Comparison of ENCODE assay signal across 18 cellular contexts in genomic region chr17:71883845-71884244, GRCh38.
DNase-seq lines count a peak whose midpoint lies in the region; ATAC-seq and TF ChIP-seq lines count a peak whose summit lies in the region.
"Had no signal": no experiment of that assay in that cellular context is flagged by ENCODE, and none has a peak within 500 bp of the region (broad histone marks: within the 10 kb centered on the region; RNA-seq: fewer than 3 reads in every experiment).

No MANE protein-coding gene starts in this region.

- H4K20me1 ChIP-seq in mammary epithelial cell (ENCODE audit: insufficient read depth, low read length) (no peaks in the 10 kb centered on the region), neural cell (ENCODE audit: insufficient read depth) (no peaks in the 10 kb centered on the region)

- no peaks in the 10 kb centered on the region for H3K27me3 Mint-ChIP-seq in activated CD4-positive, alpha-beta memory T cell treated with anti-CD3 and anti-CD28 coated beads for 36 hours
- H3K27me3 Mint-ChIP-seq: CD4-positive, alpha-beta memory T cell had no signal

- BruUV-seq in mammary epithelial cell (replicated peaks; lab: Mats Ljungman, UMichigan), result no TSS peak

- CTCF ChIA-PET in mammary epithelial cell (lab: Charles Lee; ENCODE audit: low non-redundant PET), result no interaction called here
- CTCF ChIA-PET in activated CD4-positive, alpha-beta memory T cell treated with anti-CD3 and anti-CD28 coated beads for 36 hours (lab: Charles Lee), result no interaction called here

- H3K36me3 Mint-ChIP-seq in activated CD4-positive, alpha-beta memory T cell treated with anti-CD3 and anti-CD28 coated beads for 36 hours, result no peaks in the 10 kb centered on the region
- H3K36me3 Mint-ChIP-seq: CD4-positive, alpha-beta memory T cell had no signal

- no peaks in the 10 kb centered on the region for H3K9me3 ChIP-seq in mammary epithelial cell (replicated peaks; ENCODE audit: insufficient read depth, low read length)
- H3K9me3 ChIP-seq in breast epithelium, result no peaks in the 10 kb centered on the region
- no peaks in the 10 kb centered on the region for H3K9me3 ChIP-seq in neural cell (ENCODE audit: low read length)
- no peaks in the 10 kb centered on the region for H3K9me3 ChIP-seq in aorta (ENCODE audit: control insufficient read depth, low read length)
- H3K9me3 ChIP-seq: HAP-1 had no signal

- no peaks in the 10 kb centered on the region for H3K9me2 ChIP-seq in neural cell (ENCODE audit: insufficient read depth, low read length)

- intact Hi-C loops in mammary epithelial cell (cut with micrococcal nuclease), result loop anchor here (10.0 kb wide), 1 partner anchor 231 kb away; no protein-coding TSS in a partner anchor
- intact Hi-C loops in breast epithelium (cut with DNase I; ENCODE audit: low total_unique reads), result no loop called here
- intact Hi-C loops in aorta (cut with DNase I), result no loop called here
- intact Hi-C loops in activated CD4-positive, alpha-beta memory T cell treated with anti-CD3 and anti-CD28 coated beads for 36 hours (cut with micrococcal nuclease), result no loop called here

- H3K4me1 ChIP-seq in mammary epithelial cell (ENCODE audit: insufficient read depth, low read length), result peaks cover 7% of the 10 kb centered on the region
- no peaks in the 10 kb centered on the region for H3K4me1 ChIP-seq in breast epithelium
- no peaks in the 10 kb centered on the region for H3K4me1 ChIP-seq in aorta (ENCODE audit: control insufficient read depth in 1 of 2, insufficient read depth in 2 of 2, low read length in 2 of 2)
- H3K4me1 ChIP-seq: HAP-1 had no signal

- peak; percentile 71 for ATAC-seq in GM18868 (IDR thresholded peaks at IDR 0.05; ENCODE audit: unreplicated experiment)
- ATAC-seq in aorta (ENCODE audit: low FRiP score), result no peak

- H3K79me2 ChIP-seq in mammary epithelial cell (ENCODE audit: insufficient read depth, low read length) (no peaks in the 10 kb centered on the region), neural cell (replicated peaks; ENCODE audit: insufficient read depth, low read length) (no peaks in the 10 kb centered on the region)

- POLR2A ChIA-PET in activated CD4-positive, alpha-beta memory T cell treated with anti-CD3 and anti-CD28 coated beads for 36 hours (lab: Charles Lee), result no interaction called here

- TF ChIP-seq EP300 in neural cell (conservative IDR thresholded peaks at IDR 0.05; ENCODE audit: poor library complexity, severe bottlenecking), result no peak

- no peaks in the 10 kb centered on the region for H3F3A ChIP-seq in neural cell (ENCODE audit: insufficient read depth, low read length, poor library complexity, severe bottlenecking)

- H3K27ac Mint-ChIP-seq in activated CD4-positive, alpha-beta memory T cell treated with anti-CD3 and anti-CD28 coated beads for 36 hours, result no peak overlapping the region
- H3K27ac Mint-ChIP-seq: CD4-positive, alpha-beta memory T cell; HFFc6 had no signal

- TF ChIP-seq RAD21 in neural cell (conservative IDR thresholded peaks at IDR 0.05), result no peak

- 100% methylated on average over 3 of the region's 3 CpGs for WGBS in mammary epithelial cell (ENCODE audit: low coverage, missing lambda C conversion rate)
- 85 to 87% methylated on average over 3 of the region's 3 CpGs for WGBS in aorta, 2 donors

- H3K4me3 Mint-ChIP-seq in activated CD4-positive, alpha-beta memory T cell treated with anti-CD3 and anti-CD28 coated beads for 36 hours, result no peak overlapping the region
- H3K4me3 Mint-ChIP-seq: HFFc6 had no signal

- DNase-seq in mammary epithelial cell (peak; percentile 29), breast epithelium (ENCODE audit: low spot score in 2 of 2) (no peak), aorta (no peak), SKM-1 (lab: John Stamatoyannopoulos, UW; ENCODE audit: unreplicated experiment) (no peak)
- no peak for DNase-seq in activated CD4-positive, alpha-beta memory T cell treated with anti-CD3 and anti-CD28 coated beads for 36 hours
- DNase-seq: 8988T; C1 segment of cervical spinal cord; Calu3; CD4-positive, alpha-beta memory T cell; COR-L47; DMS53; DMS79 treated with DMSO at 0.1 percent for 48 hours; GF-D8; GOT3; HFFc6 had no signal

- H3K27ac ChIP-seq in mammary epithelial cell (ENCODE audit: insufficient read depth, low read depth, low read length), result no peak overlapping the region
- H3K27ac ChIP-seq in breast epithelium, result no peak overlapping the region
- peak overlapping the region; percentile 25 for H3K27ac ChIP-seq in neural cell (ENCODE audit: low read length)
- no peak overlapping the region for H3K27ac ChIP-seq in aorta (ENCODE audit: low read depth in 1 of 2, low read length in 2 of 2)

- no peak for TF ChIP-seq CTCF in mammary epithelial cell (conservative IDR thresholded peaks at IDR 0.05 in 1 of 2, IDR thresholded peaks at IDR 0.05 in 1 of 2; ENCODE audit: extremely low read depth in 1 of 2, insufficient read depth in 1 of 2, low read depth in 1 of 2, low read length in 2 of 2)
- no peak for TF ChIP-seq CTCF in breast epithelium (IDR thresholded peaks at IDR 0.05)
- no peak for TF ChIP-seq CTCF in neural cell (IDR thresholded peaks at IDR 0.05; ENCODE audit: poor library complexity, severe bottlenecking)

- no peak for TF ChIP-seq POLR2A in breast epithelium (IDR thresholded peaks at IDR 0.05)

- H3K9ac ChIP-seq in mammary epithelial cell (ENCODE audit: insufficient read depth, low read length) (no peak overlapping the region), neural cell (ENCODE audit: low read length) (no peak overlapping the region)

- H2AFZ ChIP-seq in mammary epithelial cell (ENCODE audit: low read depth, low read length) (peak overlapping the region; percentile 70), neural cell (ENCODE audit: low read depth, low read length) (no peak overlapping the region)

- H3K27me3 ChIP-seq in mammary epithelial cell (ENCODE audit: insufficient read depth, low read length) (no peaks in the 10 kb centered on the region), breast epithelium (no peaks in the 10 kb centered on the region), neural cell (ENCODE audit: insufficient read depth, low read depth, low read length) (no peaks in the 10 kb centered on the region), aorta (ENCODE audit: control insufficient read depth in 1 of 2, insufficient read depth in 2 of 2, low read length in 1 of 2) (no peaks in the 10 kb centered on the region)

- no peaks in the 10 kb centered on the region for H3K4me1 Mint-ChIP-seq in activated CD4-positive, alpha-beta memory T cell treated with anti-CD3 and anti-CD28 coated beads for 36 hours (ENCODE audit: low read depth)

- no peak overlapping the region for H3K4me2 ChIP-seq in mammary epithelial cell (ENCODE audit: insufficient read depth, low read depth, low read length)
- no peak overlapping the region for H3K4me2 ChIP-seq in neural cell (ENCODE audit: low read length)

- in situ Hi-C loops in mammary epithelial cell (cut with MboI; ENCODE audit: low sequenced_read_pairs in 2 of 2), result no loop called here

- H3K4me3 ChIP-seq in mammary epithelial cell (replicated peaks in 1 of 3; ENCODE audit: insufficient read depth in 1 of 3, low read depth in 2 of 3, low read length in 3 of 3) (no peak overlapping the region), breast epithelium (no peak overlapping the region), neural cell (ENCODE audit: low read length) (no peak overlapping the region), aorta (ENCODE audit: low read length in 2 of 2) (no peak overlapping the region)
- H3K4me3 ChIP-seq: HAP-1 had no signal

- H3K9me3 Mint-ChIP-seq in activated CD4-positive, alpha-beta memory T cell treated with anti-CD3 and anti-CD28 coated beads for 36 hours, result no peaks in the 10 kb centered on the region
- H3K9me3 Mint-ChIP-seq: HFFc6 had no signal

- no peaks in the 10 kb centered on the region for H3K36me3 ChIP-seq in mammary epithelial cell (ENCODE audit: insufficient read depth, low read length)
- H3K36me3 ChIP-seq in breast epithelium, result no peaks in the 10 kb centered on the region
- no peaks in the 10 kb centered on the region for H3K36me3 ChIP-seq in neural cell (ENCODE audit: insufficient read depth, low read length)
- H3K36me3 ChIP-seq in aorta (ENCODE audit: control insufficient read depth in 1 of 2, insufficient read depth in 2 of 2, low read length in 1 of 2), result no peaks in the 10 kb centered on the region
- H3K36me3 ChIP-seq: HAP-1 had no signal

- dilution Hi-C loops in mammary epithelial cell (cut with HindIII; ENCODE audit: low sequenced_read_pairs), result no loop called here

TF ChIP-seq in neural cell, 6 proteins besides CTCF, POLR2A, EP300 and RAD21:
- TF ChIP-seq MXI1 (conservative IDR thresholded peaks at IDR 0.05; ENCODE audit: poor library complexity, severe bottlenecking) (no peak), REST (IDR thresholded peaks at IDR 0.05; ENCODE audit: borderline replicate concordance) (no peak), EZH2 (IDR thresholded peaks at IDR 0.05; ENCODE audit: borderline replicate concordance, insufficient read depth, low read length, poor library complexity, severe bottlenecking) (no peak), POLR2AphosphoS5 (IDR thresholded peaks at IDR 0.05) (no peak), SMC3 (conservative IDR thresholded peaks at IDR 0.05; ENCODE audit: poor library complexity) (no peak), TAF1 (IDR thresholded peaks at IDR 0.05; ENCODE audit: low read depth) (no peak)
